In genomic region chr14:49641697-49642129, GRCh38 we compare ENCODE assay signal across 1 cellular context.
TF ChIP-seq lines count a peak whose summit lies in the region.

No MANE protein-coding gene starts in this region.

TF ChIP-seq in HepG2, 621 proteins besides CTCF, POLR2A, EP300 and RAD21 (continued from another document and continues in another):
- TF ChIP-seq ZNF503 (CRISPR knock-in tag; IDR thresholded peaks at IDR 0.05) = peak; percentile 63; the same call in 1 of the 2 replicates
- no peak for TF ChIP-seq KLF6 (CRISPR knock-in tag; IDR thresholded peaks at IDR 0.05)
- no peak for TF ChIP-seq EEA1 (CRISPR knock-in tag; IDR thresholded peaks at IDR 0.05; ENCODE audit: borderline replicate concordance)
- peak; percentile 94 for TF ChIP-seq ZNF264 (CRISPR knock-in tag; IDR thresholded peaks at IDR 0.05)
- TF ChIP-seq SKIL (CRISPR knock-in tag; IDR thresholded peaks at IDR 0.05; ENCODE audit: borderline replicate concordance) = 0 out of 2 replicates have a peak, but pooled peaks have one; percentile 19
- TF ChIP-seq ATF2 (CRISPR knock-in tag; IDR thresholded peaks at IDR 0.05) = peak; percentile 88
- TF ChIP-seq ZNF646 (CRISPR knock-in tag; IDR thresholded peaks at IDR 0.05) = no peak
- no peak; the same call in 1 of the 2 replicates for TF ChIP-seq NFYC (CRISPR knock-in tag; IDR thresholded peaks at IDR 0.05)
- no peak for TF ChIP-seq HMGA1 (CRISPR knock-in tag; conservative IDR thresholded peaks at IDR 0.05)
- no peak for TF ChIP-seq ETV6 (CRISPR knock-in tag; conservative IDR thresholded peaks at IDR 0.05)
- 0 out of 2 replicates have a peak, but pooled peaks have one; percentile 67 for TF ChIP-seq ZNF431 (CRISPR knock-in tag; IDR thresholded peaks at IDR 0.05; ENCODE audit: borderline replicate concordance, low read depth)
- no peak for TF ChIP-seq THYN1 (CRISPR knock-in tag; IDR thresholded peaks at IDR 0.05; ENCODE audit: borderline replicate concordance, low read depth)
- no peak for TF ChIP-seq FLYWCH1 (CRISPR knock-in tag; IDR thresholded peaks at IDR 0.05)
- TF ChIP-seq PBX3 (CRISPR knock-in tag; IDR thresholded peaks at IDR 0.05; ENCODE audit: borderline replicate concordance) = no peak
- no peak for TF ChIP-seq ATF6 (CRISPR knock-in tag; conservative IDR thresholded peaks at IDR 0.05)
- no peak for TF ChIP-seq BRCA1 (CRISPR knock-in tag; IDR thresholded peaks at IDR 0.05)
- TF ChIP-seq SAFB2 (CRISPR knock-in tag; IDR thresholded peaks at IDR 0.05; ENCODE audit: borderline replicate concordance, low read depth) = no peak
- TF ChIP-seq SMAD3 (CRISPR knock-in tag; IDR thresholded peaks at IDR 0.05) = no peak
- no peak for TF ChIP-seq SMAD1 (CRISPR knock-in tag; IDR thresholded peaks at IDR 0.05; ENCODE audit: borderline replicate concordance, low read depth)
- peak; percentile 93 for TF ChIP-seq ZMYM3 (CRISPR knock-in tag; IDR thresholded peaks at IDR 0.05)
- no peak for TF ChIP-seq HMGXB4 (CRISPR knock-in tag; IDR thresholded peaks at IDR 0.05; ENCODE audit: borderline replicate concordance in 1 of 2, low read depth in 1 of 2)
- no peak for TF ChIP-seq ZBTB49 (CRISPR knock-in tag; IDR thresholded peaks at IDR 0.05; ENCODE audit: borderline replicate concordance)
- TF ChIP-seq SNAI1 (CRISPR knock-in tag; IDR thresholded peaks at IDR 0.05; ENCODE audit: borderline replicate concordance) = 0 out of 2 replicates have a peak, but pooled peaks have one; percentile 38
- no peak for TF ChIP-seq PLRG1 (conservative IDR thresholded peaks at IDR 0.05)
- peak; percentile 70; the same call in 1 of the 2 replicates for TF ChIP-seq ZNF350 (CRISPR knock-in tag; IDR thresholded peaks at IDR 0.05; ENCODE audit: borderline replicate concordance, low read depth)
- TF ChIP-seq CERS6 (CRISPR knock-in tag; IDR thresholded peaks at IDR 0.05) = no peak
- TF ChIP-seq ZNF629 (CRISPR knock-in tag; conservative IDR thresholded peaks at IDR 0.05) = peak; percentile 48
- no peak for TF ChIP-seq ZNF512B (CRISPR knock-in tag; IDR thresholded peaks at IDR 0.05; ENCODE audit: borderline replicate concordance)
- peak; percentile 90 for TF ChIP-seq CEBPG (CRISPR knock-in tag; IDR thresholded peaks at IDR 0.05)
- no peak for TF ChIP-seq MAFG (CRISPR knock-in tag; IDR thresholded peaks at IDR 0.05)
- no peak for TF ChIP-seq ZBTB3 (CRISPR knock-in tag; IDR thresholded peaks at IDR 0.05; ENCODE audit: borderline replicate concordance, low read depth)
- TF ChIP-seq ZBTB7B (CRISPR knock-in tag; IDR thresholded peaks at IDR 0.05) = no peak
